9 cellular contexts compared by ENCODE assay signal in genomic region chr5:114362197-114362976, GRCh38. TPM values are rescaled to one million over a fixed set of nuclear protein-coding genes. Genes with fewer than 3 reads are reported as not detected.
A peak's percentile ranks its signal among the peaks of the same experiment; 100 is the strongest.
DNase-seq lines count a peak whose midpoint lies in the region; ATAC-seq and TF ChIP-seq lines count a peak whose summit lies in the region.
"Had no signal": no experiment of that assay in that cellular context is flagged by ENCODE, and none has a peak within 500 bp of the region (broad histone marks: within the 10 kb centered on the region; RNA-seq: fewer than 3 reads in every experiment).

No MANE protein-coding gene starts in this region.

- H3K36me3 Mint-ChIP-seq in natural killer cell, result peaks cover 6% of the 10 kb centered on the region

- H3K9me3 Mint-ChIP-seq in natural killer cell, result no peaks in the 10 kb centered on the region

- in situ Hi-C loops in HAP-1 (cut with MboI; ENCODE audit: low sequenced_read_pairs) (no loop called here), Panc1 (cut with HindIII; ENCODE audit: low pct_unique_long_range_greater_than_20kb, low sequenced_read_pairs) (no loop called here)

- POLR2A ChIA-PET in Panc1 (lab: Charles Lee), result no interaction called here

- H3K9me3 ChIP-seq in HAP-1 (no peaks in the 10 kb centered on the region), Panc1 (ENCODE audit: control insufficient read depth, insufficient read depth, low read depth, low read length) (no peaks in the 10 kb centered on the region), psoas muscle (no peaks in the 10 kb centered on the region)

- WGBS in psoas muscle, 3 donors, result 0 to 1% (median 0%) methylated on average over 70 to 87 of the region's 87 CpGs

- DNase-seq in NCI-H146 treated with DMSO at 0.1 percent for 48 hours (lab: John Stamatoyannopoulos, UW; ENCODE audit: unreplicated experiment) (peak; percentile 75), NCI-H146 (lab: John Stamatoyannopoulos, UW) (no peak), HAP-1 (ENCODE audit: low spot score in 2 of 2) (no peak), Panc1 (ENCODE audit: low read depth, low spot score) (no peak), foreskin melanocyte (peak; percentile 40), psoas muscle (no peak), GOT3 (lab: John Stamatoyannopoulos, UW) (no peak), natural killer cell (no peak)

- H3K4me3 Mint-ChIP-seq in natural killer cell, result no peak overlapping the region

- H3K4me1 Mint-ChIP-seq in natural killer cell, result no peaks in the 10 kb centered on the region

- peak overlapping the region; percentile 50 for H3K4me3 ChIP-seq in HAP-1
- peak overlapping the region; percentile 37 to 46; a peak in 3 of 4 replicates for H3K4me3 ChIP-seq in Panc1 (ENCODE audit: low read depth in 2 of 2, low read length in 2 of 2)
- H3K4me3 ChIP-seq in psoas muscle, result peak overlapping the region; percentile 86
- H3K4me3 ChIP-seq: BLaER1 had no signal

- H3K36me3 ChIP-seq in HAP-1 (replicated peaks) (no peaks in the 10 kb centered on the region), Panc1 (ENCODE audit: control insufficient read depth, insufficient read depth, low read length) (no peaks in the 10 kb centered on the region), psoas muscle (ENCODE audit: insufficient read depth in 1 of 2, low read depth in 1 of 2) (no peaks in the 10 kb centered on the region)
- H3K36me3 ChIP-seq: BLaER1 had no signal

- no peaks in the 10 kb centered on the region; the same call in 1 of the 2 replicates for H3K4me1 ChIP-seq in HAP-1
- no peaks in the 10 kb centered on the region for H3K4me1 ChIP-seq in Panc1 (ENCODE audit: control insufficient read depth, insufficient read depth, low read length)
- peaks cover 5% of the 10 kb centered on the region for H3K4me1 ChIP-seq in psoas muscle
- H3K4me1 ChIP-seq: BLaER1 had no signal

- intact Hi-C loops in Panc1 (cut with micrococcal nuclease; ENCODE audit: unreplicated experiment), result no loop called here
- intact Hi-C loops in psoas muscle (cut with DNase I), result loop anchor here in 1 of 2 donors (2.0 kb wide), 1 partner anchor 88 kb away; no protein-coding TSS in a partner anchor
- intact Hi-C loops in natural killer cell (cut with micrococcal nuclease), result no loop called here

- H3K27me3 Mint-ChIP-seq in natural killer cell (ENCODE audit: low read depth in 2 of 2), result peaks cover 28 to 39% of the 10 kb centered on the region in 2 donors

- H3K27ac ChIP-seq in Panc1 (ENCODE audit: low read length), result no peak overlapping the region
- H3K27ac ChIP-seq in psoas muscle, result peak overlapping the region; percentile 30
- H3K27ac ChIP-seq: BLaER1 had no signal

- BruUV-seq in Panc1 (replicated peaks; lab: Mats Ljungman, UMichigan), result no TSS peak

- H3K27me3 ChIP-seq in HAP-1 (ENCODE audit: low read depth), result peaks cover 17% of the 10 kb centered on the region
- peaks cover 15% of the 10 kb centered on the region for H3K27me3 ChIP-seq in Panc1 (ENCODE audit: control insufficient read depth, insufficient read depth, low read length)
- H3K27me3 ChIP-seq in psoas muscle (ENCODE audit: insufficient read depth in 3 of 3, low read length in 2 of 3), result peaks cover 3 to 20% (median 6%) of the 10 kb centered on the region in 3 donors
- H3K27me3 ChIP-seq: BLaER1 had no signal

- CTCF ChIA-PET in Panc1 (lab: Charles Lee), result no interaction called here

- no peak for TF ChIP-seq CTCF in Panc1 (IDR thresholded peaks at IDR 0.05)
- no peak for TF ChIP-seq CTCF in psoas muscle (IDR thresholded peaks at IDR 0.05)
- no peak for TF ChIP-seq CTCF in natural killer cell (IDR thresholded peaks at IDR 0.05)

- peak; percentile 54 for ATAC-seq in Panc1
- ATAC-seq in psoas muscle, result peak; percentile 62 to 74 (median 72)
- no peak for ATAC-seq in natural killer cell

- no peak overlapping the region for H3K27ac Mint-ChIP-seq in natural killer cell

RNA-seq across cellular contexts. Expression of gene KCNN2, which starts 0.5 kb away (rescaled TPM):
- total RNA-seq in Panc1 (2021; ENCODE audit: unreplicated experiment) (not detected), psoas muscle (1 to 10 TPM in 3 of 4 donors, under 1 TPM in 1; 0.59 to 2.9 (median 1.3) TPM), natural killer cell (not detected)
- polyA plus RNA-seq in Panc1 (2012; ENCODE audit: insufficient read length), result not detected
- under 1 TPM; 0.20 to 0.63 (median 0.57) TPM for polyA plus RNA-seq in psoas muscle

Comparison
In these comparisons a context has a peak if more than half of its experiments do, and no peak if none do; other contexts are left out.
1. DNase-seq: peak in NCI-H146 treated with DMSO at 0.1 percent for 48 hours (single experiment) and foreskin melanocyte (single experiment); none in NCI-H146 (single experiment), HAP-1 (0 of 2), Panc1 (single experiment), psoas muscle (0 of 2), GOT3 (single experiment) and natural killer cell (single experiment).
2. ATAC-seq: peak in Panc1 (single experiment) and psoas muscle (4 of 4); none in natural killer cell (0 of 3).
3. Peak in every context shown above with its lines, with median percentiles within 50 percentile points of each other: H3K4me3 ChIP-seq.